13 cellular contexts compared by ENCODE assay signal in genomic region chr9:121399126-121399882, GRCh38. TPM values are rescaled to one million over a fixed set of nuclear protein-coding genes. Genes with fewer than 3 reads are reported as not detected.
DNase-seq lines count a peak whose midpoint lies in the region; ATAC-seq and TF ChIP-seq lines count a peak whose summit lies in the region.
"Had no signal": no experiment of that assay in that cellular context is flagged by ENCODE, and none has a peak within 500 bp of the region (broad histone marks: within the 10 kb centered on the region; RNA-seq: fewer than 3 reads in every experiment).

No MANE protein-coding gene starts in this region.

- H3K27ac ChIP-seq in RWPE2 (ENCODE audit: poor library complexity, severe bottlenecking) (peak overlapping the region; percentile 93), epithelial cell of prostate (peak overlapping the region; percentile 96), neutrophil (peak overlapping the region; percentile 56)
- H3K27ac ChIP-seq: right lobe of liver had no signal

- ATAC-seq in RWPE2 (ENCODE audit: low read depth) (no peak), HG02852 (IDR thresholded peaks at IDR 0.05; ENCODE audit: unreplicated experiment) (no peak)

- H3K4me3 Mint-ChIP-seq in endothelial cell (ENCODE audit: unreplicated experiment), result no peak overlapping the region
- H3K4me3 Mint-ChIP-seq: stimulated activated naive CD8-positive, alpha-beta T cell treated with anti-CD3 and anti-CD28 coated beads, Interleukin-15, amount 100 ng/mL, for 72 hours had no signal

- H3K36me3 ChIP-seq in RWPE2 (ENCODE audit: low read depth) (no peaks in the 10 kb centered on the region), neutrophil (no peaks in the 10 kb centered on the region)
- H3K36me3 ChIP-seq: right lobe of liver had no signal

- H3K9me3 Mint-ChIP-seq in endothelial cell (ENCODE audit: unreplicated experiment), result no peaks in the 10 kb centered on the region
- H3K9me3 Mint-ChIP-seq: stimulated activated naive CD8-positive, alpha-beta T cell treated with anti-CD3 and anti-CD28 coated beads, Interleukin-15, amount 100 ng/mL, for 72 hours had no signal

- TF ChIP-seq CTCF in RWPE2 (IDR thresholded peaks at IDR 0.05; ENCODE audit: poor library complexity, severe bottlenecking) (no peak), neutrophil (IDR thresholded peaks at IDR 0.05) (no peak), endothelial cell (IDR thresholded peaks at IDR 0.05; ENCODE audit: unreplicated experiment) (no peak)

- peaks cover 6% of the 10 kb centered on the region for H3K4me1 Mint-ChIP-seq in endothelial cell (ENCODE audit: unreplicated experiment)
- H3K4me1 Mint-ChIP-seq: stimulated activated naive CD8-positive, alpha-beta T cell treated with anti-CD3 and anti-CD28 coated beads, Interleukin-15, amount 100 ng/mL, for 72 hours had no signal

- no peaks in the 10 kb centered on the region for H3K36me3 Mint-ChIP-seq in endothelial cell (ENCODE audit: low read depth, unreplicated experiment)

- H3K27me3 Mint-ChIP-seq in endothelial cell (ENCODE audit: unreplicated experiment), result no peaks in the 10 kb centered on the region
- H3K27me3 Mint-ChIP-seq: stimulated activated naive CD8-positive, alpha-beta T cell treated with anti-CD3 and anti-CD28 coated beads, Interleukin-15, amount 100 ng/mL, for 72 hours had no signal

- H3K4me3 ChIP-seq in RWPE2 (ENCODE audit: severe bottlenecking), result no peak overlapping the region
- no peak overlapping the region for H3K4me3 ChIP-seq in neutrophil (ENCODE audit: low read depth in 1 of 2, low read length in 1 of 2)
- H3K4me3 ChIP-seq: right lobe of liver had no signal

- H3K27me3 ChIP-seq in RWPE2 (ENCODE audit: insufficient read depth, poor library complexity, severe bottlenecking), result no peaks in the 10 kb centered on the region
- H3K27me3 ChIP-seq in neutrophil, result no peaks in the 10 kb centered on the region
- H3K27me3 ChIP-seq: right lobe of liver had no signal

- DNase-seq in EL (peak; percentile 52), RWPE2 (ENCODE audit: low spot score) (no peak), epithelial cell of prostate (ENCODE audit: low read depth, low spot score) (no peak), AG20443 (ENCODE audit: low spot score) (no peak), endothelial cell (ENCODE audit: low spot score) (no peak)
- DNase-seq in activated naive CD4-positive, alpha-beta T cell treated with Interleukin-2 at 50 U/mL for 16 hours, result no peak
- DNase-seq: activated CD4-positive, CD25-positive, alpha-beta regulatory T cell treated with anti-CD3 and anti-CD28 coated beads, Interleukin-2, amount 50 U/mL, for 72 hours; effector CD8-positive, alpha-beta T cell; right lobe of liver; stimulated activated CD4-positive, alpha-beta T cell treated with anti-CD3 and anti-CD28 coated beads, Interleukin-1b, Interleukin-23, amount 100 ng/mL, for 48 hours had no signal

- H3K27ac Mint-ChIP-seq in endothelial cell (ENCODE audit: unreplicated experiment), result no peak overlapping the region
- H3K27ac Mint-ChIP-seq: stimulated activated naive CD8-positive, alpha-beta T cell treated with anti-CD3 and anti-CD28 coated beads, Interleukin-15, amount 100 ng/mL, for 72 hours had no signal

- peaks cover 38% of the 10 kb centered on the region for H3K4me1 ChIP-seq in RWPE2 (ENCODE audit: insufficient read depth, poor library complexity, severe bottlenecking)
- H3K4me1 ChIP-seq in neutrophil (ENCODE audit: control insufficient read depth in 1 of 2, insufficient read depth in 1 of 2, low read depth in 1 of 2, low read length in 1 of 2), result peaks cover 39 to 41% of the 10 kb centered on the region in 2 experiments
- H3K4me1 ChIP-seq: right lobe of liver had no signal

- H3K9me3 ChIP-seq in RWPE2 (ENCODE audit: severe bottlenecking) (peaks cover 4% of the 10 kb centered on the region), neutrophil (no peaks in the 10 kb centered on the region)
- H3K9me3 ChIP-seq: right lobe of liver had no signal

RNA-seq across cellular contexts. Expression of gene STOM, which starts 29.3 kb away (rescaled TPM):
- 16.1 TPM for total RNA-seq in endothelial cell (ENCODE audit: unreplicated experiment)
